In the genomic region with DNA sequence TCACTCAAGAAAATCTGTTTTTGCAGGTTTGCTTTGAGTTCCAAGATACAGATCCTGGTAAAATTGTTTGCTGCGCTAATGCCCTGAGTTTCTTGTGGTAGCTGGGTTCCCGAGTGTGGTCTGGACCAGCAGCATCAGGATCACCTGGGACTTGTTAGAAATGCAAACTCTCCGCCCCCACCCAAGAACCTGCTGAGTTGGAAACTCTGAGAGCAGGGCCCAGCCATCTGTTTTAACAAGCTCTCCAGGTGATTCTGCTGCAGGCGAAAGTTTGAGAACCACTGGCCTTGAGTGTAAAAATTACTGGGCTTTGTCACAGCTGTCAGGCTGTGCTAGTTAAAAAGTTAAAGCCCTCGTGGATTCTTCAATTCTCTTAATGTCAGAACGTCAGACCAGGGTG, we compare ENCODE assay signal across 1 cellular context.
TF ChIP-seq lines count a peak whose summit lies in the region.

No MANE protein-coding gene starts in this region.

TF ChIP-seq in GM23338, 12 proteins besides CTCF, POLR2A, EP300 and RAD21 (continued from another document):
- TF ChIP-seq ZNF462 (CRISPR knock-in tag; IDR thresholded peaks at IDR 0.05) (no peak), ZNF331 (CRISPR knock-in tag; IDR thresholded peaks at IDR 0.05; ENCODE audit: low read depth) (no peak), ETS1 (IDR thresholded peaks at IDR 0.05) (no peak), ZNF114 (CRISPR knock-in tag; IDR thresholded peaks at IDR 0.05) (no peak), EZH2 (IDR thresholded peaks at IDR 0.05; ENCODE audit: low read depth, unreplicated experiment) (no peak), NANOG (IDR thresholded peaks at IDR 0.05; ENCODE audit: borderline replicate concordance) (no peak), STAT1 (IDR thresholded peaks at IDR 0.05; ENCODE audit: unreplicated experiment) (no peak), JUNB (IDR thresholded peaks at IDR 0.05; ENCODE audit: unreplicated experiment) (no peak)
- TF ChIP-seq, protein P1, sequence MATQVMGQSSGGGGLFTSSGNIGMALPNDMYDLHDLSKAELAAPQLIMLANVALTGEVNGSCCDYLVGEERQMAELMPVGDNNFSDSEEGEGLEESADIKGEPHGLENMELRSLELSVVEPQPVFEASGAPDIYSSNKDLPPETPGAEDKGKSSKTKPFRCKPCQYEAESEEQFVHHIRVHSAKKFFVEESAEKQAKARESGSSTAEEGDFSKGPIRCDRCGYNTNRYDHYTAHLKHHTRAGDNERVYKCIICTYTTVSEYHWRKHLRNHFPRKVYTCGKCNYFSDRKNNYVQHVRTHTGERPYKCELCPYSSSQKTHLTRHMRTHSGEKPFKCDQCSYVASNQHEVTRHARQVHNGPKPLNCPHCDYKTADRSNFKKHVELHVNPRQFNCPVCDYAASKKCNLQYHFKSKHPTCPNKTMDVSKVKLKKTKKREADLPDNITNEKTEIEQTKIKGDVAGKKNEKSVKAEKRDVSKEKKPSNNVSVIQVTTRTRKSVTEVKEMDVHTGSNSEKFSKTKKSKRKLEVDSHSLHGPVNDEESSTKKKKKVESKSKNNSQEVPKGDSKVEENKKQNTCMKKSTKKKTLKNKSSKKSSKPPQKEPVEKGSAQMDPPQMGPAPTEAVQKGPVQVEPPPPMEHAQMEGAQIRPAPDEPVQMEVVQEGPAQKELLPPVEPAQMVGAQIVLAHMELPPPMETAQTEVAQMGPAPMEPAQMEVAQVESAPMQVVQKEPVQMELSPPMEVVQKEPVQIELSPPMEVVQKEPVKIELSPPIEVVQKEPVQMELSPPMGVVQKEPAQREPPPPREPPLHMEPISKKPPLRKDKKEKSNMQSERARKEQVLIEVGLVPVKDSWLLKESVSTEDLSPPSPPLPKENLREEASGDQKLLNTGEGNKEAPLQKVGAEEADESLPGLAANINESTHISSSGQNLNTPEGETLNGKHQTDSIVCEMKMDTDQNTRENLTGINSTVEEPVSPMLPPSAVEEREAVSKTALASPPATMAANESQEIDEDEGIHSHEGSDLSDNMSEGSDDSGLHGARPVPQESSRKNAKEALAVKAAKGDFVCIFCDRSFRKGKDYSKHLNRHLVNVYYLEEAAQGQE (IDR thresholded peaks at IDR 0.05; ENCODE audit: unreplicated experiment) = no peak
